22 cellular contexts compared by ENCODE assay signal in genomic region chr13:44679602-44680001, GRCh38.
"Had no signal": no experiment of that assay in that cellular context is flagged by ENCODE, and none has a peak within 500 bp of the region (broad histone marks: within the 10 kb centered on the region; RNA-seq: fewer than 3 reads in every experiment).

No MANE protein-coding gene starts in this region.

- H3K9me3 ChIP-seq: esophagus squamous epithelium, sigmoid colon, thoracic aorta had no signal

- H3K36me3 Mint-ChIP-seq: immature natural killer cell had no signal

- H3K27me3 ChIP-seq: esophagus squamous epithelium, sigmoid colon had no signal

- H3K27ac ChIP-seq: epithelial cell of prostate, esophagus squamous epithelium, sigmoid colon, skin epidermis, thoracic aorta had no signal

- H3K4me3 Mint-ChIP-seq: dendritic cell treated with granulocyte-macrophage colony-stimulating factor and Interleukin-4, amounts not matched to agents 40 ng/mL and 50 ng/mL, for 4 days; effector memory CD8-positive, alpha-beta T cell; immature natural killer cell; naive thymus-derived CD4-positive, alpha-beta T cell; nephron progenitor cell; stimulated activated naive B cell treated with anti-CD40 and anti-IgM and Interleukin-4, amounts not matched to agents 10 μg/mL and 1 μg/mL and 100 μg/mL, for 72 hours; stimulated activated naive CD8-positive, alpha-beta T cell treated with anti-CD3 and anti-CD28 coated beads, Interleukin-15, amount 100 ng/mL, for 72 hours had no signal

- H3K36me3 ChIP-seq: esophagus squamous epithelium, sigmoid colon, thoracic aorta had no signal

- H3K27ac Mint-ChIP-seq: dendritic cell treated with granulocyte-macrophage colony-stimulating factor and Interleukin-4, amounts not matched to agents 40 ng/mL and 50 ng/mL, for 4 days; effector memory CD8-positive, alpha-beta T cell; immature natural killer cell; naive thymus-derived CD4-positive, alpha-beta T cell; nephron progenitor cell had no signal

- H3K9me3 Mint-ChIP-seq: dendritic cell treated with granulocyte-macrophage colony-stimulating factor and Interleukin-4, amounts not matched to agents 40 ng/mL and 50 ng/mL, for 4 days; effector memory CD8-positive, alpha-beta T cell; immature natural killer cell had no signal

- H3K4me1 ChIP-seq: esophagus squamous epithelium, sigmoid colon had no signal

- H3K4me3 ChIP-seq: esophagus squamous epithelium, lung, sigmoid colon, skin epidermis, thoracic aorta had no signal

- DNase-seq: central memory CD4-positive, alpha-beta T cell; effector memory CD8-positive, alpha-beta T cell; esophagus squamous epithelium; immature natural killer cell; kidney; left cardiac atrium; left ventricle myocardium superior; mesendoderm; naive thymus-derived CD4-positive, alpha-beta T cell; nephron progenitor cell; posterior cingulate gyrus; sigmoid colon; stimulated activated CD4-positive, alpha-beta T cell treated with anti-CD3 and anti-CD28 coated beads, Interleukin-2, amount 100 ng/mL, for 24 hours; stimulated activated CD4-positive, alpha-beta T cell treated with anti-CD3 and anti-CD28 coated beads, Interleukin-4, amount 100 ng/mL, for 4 hours; stimulated activated naive B cell treated with anti-CD40 and anti-IgM and Interleukin-4, amounts not matched to agents 10 μg/mL and 1 μg/mL and 100 μg/mL, for 72 hours; stimulated activated naive CD8-positive, alpha-beta T cell treated with anti-CD3 and anti-CD28 coated beads, Interleukin-15, amount 100 ng/mL, for 72 hours had no signal

- FAIRE-seq: frontal cortex, kidney had no signal

- H3K4me1 Mint-ChIP-seq: immature natural killer cell; naive thymus-derived CD4-positive, alpha-beta T cell; nephron progenitor cell had no signal

- H3K27me3 Mint-ChIP-seq: dendritic cell treated with granulocyte-macrophage colony-stimulating factor and Interleukin-4, amounts not matched to agents 40 ng/mL and 50 ng/mL, for 4 days; naive thymus-derived CD4-positive, alpha-beta T cell; stimulated activated naive CD8-positive, alpha-beta T cell treated with anti-CD3 and anti-CD28 coated beads, Interleukin-15, amount 100 ng/mL, for 72 hours had no signal
